In the genomic region with DNA sequence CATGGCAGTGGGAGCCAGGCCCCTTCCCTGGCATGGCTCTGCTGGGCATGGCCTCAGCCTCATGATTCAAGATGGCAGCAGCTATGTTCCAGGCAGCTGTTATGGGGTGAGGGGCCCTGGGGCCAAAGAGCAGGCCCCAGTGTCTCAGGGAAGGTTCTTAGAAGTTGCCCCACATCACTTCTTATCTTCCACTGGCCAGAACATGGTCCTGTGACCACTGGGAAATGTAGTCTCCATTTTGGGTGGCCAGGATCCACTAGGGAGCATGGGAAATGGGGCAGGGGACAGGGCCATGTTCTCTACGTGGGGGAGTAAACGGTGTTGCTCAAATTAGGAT, we compare ENCODE assay signal across 27 cellular contexts. TPM values are rescaled to one million over a fixed set of nuclear protein-coding genes. Genes with fewer than 3 reads are reported as not detected.
"Had no signal": no experiment of that assay in that cellular context is flagged by ENCODE, and none has a peak within 500 bp of the region (broad histone marks: within the 10 kb centered on the region; RNA-seq: fewer than 3 reads in every experiment).

No MANE protein-coding gene starts in this region.

- H3K27me3 Mint-ChIP-seq: dendritic cell treated with granulocyte-macrophage colony-stimulating factor and Interleukin-4, amounts not matched to agents 40 ng/mL and 50 ng/mL, for 4 days; naive B cell; progenitor cell of endocrine pancreas had no signal

- H3K36me3 ChIP-seq: adrenal gland, brain microvascular endothelial cell, neural progenitor cell, upper lobe of left lung, WERI-Rb-1 had no signal

- H3K27ac Mint-ChIP-seq: dendritic cell treated with granulocyte-macrophage colony-stimulating factor and Interleukin-4, amounts not matched to agents 40 ng/mL and 50 ng/mL, for 4 days; progenitor cell of endocrine pancreas had no signal

- H3K4me1 ChIP-seq: foreskin keratinocyte, neural progenitor cell had no signal

- H3K4me3 Mint-ChIP-seq: activated T-helper 1 cell treated with anti-CD3 and anti-CD28 coated beads, Interleukin-12 subunit alpha, Interleukin-12 subunit beta, Interleukin-2, Interleukin-4 antibody, amounts not matched to agents 30 ng/mL and 10 ng/mL and 1 ng/mL, durations not matched to agents 14 hours and 24 hours and 36 hours; dendritic cell treated with granulocyte-macrophage colony-stimulating factor and Interleukin-4, amounts not matched to agents 40 ng/mL and 50 ng/mL, for 4 days; naive B cell; neural progenitor cell; T-helper 2 cell treated with Interferon-gamma antibody and Interleukin-4, amounts not matched to agents 5 μg/mL and 100 μg/mL, for 36 hours had no signal

- H3K9me3 Mint-ChIP-seq: activated T-helper 1 cell treated with anti-CD3 and anti-CD28 coated beads, Interleukin-12 subunit alpha, Interleukin-12 subunit beta, Interleukin-2, Interleukin-4 antibody, amounts not matched to agents 30 ng/mL and 10 ng/mL and 1 ng/mL, durations not matched to agents 14 hours and 24 hours and 36 hours; dendritic cell treated with granulocyte-macrophage colony-stimulating factor and Interleukin-4, amounts not matched to agents 40 ng/mL and 50 ng/mL, for 4 days; naive B cell; neural progenitor cell; T-helper 2 cell treated with Interferon-gamma antibody and Interleukin-4, amounts not matched to agents 5 μg/mL and 100 μg/mL, for 36 hours had no signal

- DNase-seq: activated CD4-positive, alpha-beta T cell treated with anti-CD3 and anti-CD28 coated beads, Interleukin-2, amount 50 U/mL, for 1 hour; activated CD4-positive, CD25-positive, alpha-beta regulatory T cell treated with anti-CD3 and anti-CD28 coated beads, Interleukin-2, amount 50 U/mL, for 72 hours; activated gamma-delta T cell treated with Interleukin-2 at 50 U/mL for 16 hours; adrenal gland; brain microvascular endothelial cell; caudate nucleus; effector CD4-positive, alpha-beta T cell; foreskin keratinocyte; kidney glomerular epithelial cell; left lung; naive B cell; retina; stimulated activated CD4-positive, alpha-beta T cell treated with anti-CD3 and anti-CD28 coated beads, Interleukin-2, amount 100 ng/mL, for 48 hours; stimulated activated CD8-positive, alpha-beta memory T cell treated with anti-CD3 and anti-CD28 coated beads, Interleukin-4, amount 100 ng/mL, for 48 hours; stimulated activated naive CD4-positive, alpha-beta T cell; upper lobe of left lung; WERI-Rb-1 had no signal

- H3K36me3 Mint-ChIP-seq: neural progenitor cell had no signal

- H3K4me3 ChIP-seq: adrenal gland, ascending aorta, left lung, lung, neural progenitor cell, SK-N-MC, upper lobe of left lung had no signal

- ATAC-seq: foreskin keratinocyte, left lung had no signal

- H3K27ac ChIP-seq: adrenal gland, ascending aorta, brain microvascular endothelial cell, foreskin keratinocyte, left lung, neural progenitor cell, SK-N-MC, upper lobe of left lung, WERI-Rb-1 had no signal

- H3K9me3 ChIP-seq: adrenal gland, ascending aorta, left lung, upper lobe of left lung had no signal

- H3K27me3 ChIP-seq: adrenal gland, ascending aorta, brain microvascular endothelial cell, foreskin keratinocyte, left lung, neural progenitor cell, upper lobe of left lung had no signal

RNA-seq across cellular contexts. Expression of gene SUSD3, which starts 18.3 kb away (rescaled TPM):
- total RNA-seq: ascending aorta, glomerular endothelial cell, osteocyte had no signal
